7 cellular contexts compared by ENCODE assay signal in genomic region chr12:28190321-28191017, GRCh38. TPM values are rescaled to one million over a fixed set of nuclear protein-coding genes. Genes with fewer than 3 reads are reported as not detected.
DNase-seq lines count a peak whose midpoint lies in the region; ATAC-seq lines count a peak whose summit lies in the region.

A gene with protein sequence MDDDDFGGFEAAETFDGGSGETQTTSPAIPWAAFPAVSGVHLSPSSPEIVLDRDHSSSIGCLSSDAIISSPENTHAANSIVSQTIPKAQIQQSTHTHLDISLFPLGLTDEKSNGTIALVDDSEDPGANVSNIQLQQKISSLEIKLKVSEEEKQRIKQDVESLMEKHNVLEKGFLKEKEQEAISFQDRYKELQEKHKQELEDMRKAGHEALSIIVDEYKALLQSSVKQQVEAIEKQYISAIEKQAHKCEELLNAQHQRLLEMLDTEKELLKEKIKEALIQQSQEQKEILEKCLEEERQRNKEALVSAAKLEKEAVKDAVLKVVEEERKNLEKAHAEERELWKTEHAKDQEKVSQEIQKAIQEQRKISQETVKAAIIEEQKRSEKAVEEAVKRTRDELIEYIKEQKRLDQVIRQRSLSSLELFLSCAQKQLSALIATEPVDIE (plus strand): TSS chr12:28190456. CDS start chr12:28257216, 66,760 bp downstream.

- peak; percentile 77 for ATAC-seq in GM18508 (IDR thresholded peaks at IDR 0.05; ENCODE audit: insufficient read depth, unreplicated experiment)
- ATAC-seq in HG02938 (IDR thresholded peaks at IDR 0.05; ENCODE audit: unreplicated experiment): peak; percentile 88
- peak; percentile 91 for ATAC-seq in sciatic nerve

- DNase-seq in NCI-H2029 (lab: John Stamatoyannopoulos, UW) (peak; percentile 90), T1000 (lab: John Stamatoyannopoulos, UW) (peak; percentile 92), astrocyte of the hippocampus (ENCODE audit: low read depth, low spot score) (peak; percentile 93), hypothalamus (lab: John Stamatoyannopoulos, UW) (peak in 50 of 51 donors; percentile 29 to 86 (median 71)), sciatic nerve (ENCODE audit: low spot score) (peak; percentile 90)

- intact Hi-C loops in sciatic nerve (cut with DNase I): no loop called here

RNA-seq across cellular contexts. Expression of the gene that starts here (rescaled TPM):
- 35.8 TPM for total RNA-seq in sciatic nerve

Comparison
In these comparisons a context has a peak if more than half of its experiments do, and no peak if none do; other contexts are left out.
1. Peak in every context shown above with its lines: DNase-seq and ATAC-seq.